ENCODE assay signal across 8 cellular contexts in genomic region chr19:9936151-9937000, GRCh38. TPM values are rescaled to one million over a fixed set of nuclear protein-coding genes. Genes with fewer than 3 reads are reported as not detected.
DNase-seq lines count a peak whose midpoint lies in the region; ATAC-seq and TF ChIP-seq lines count a peak whose summit lies in the region.

OLFM2 (minus strand) TSS chr19:9936515; CDS start chr19:9936366, 149 bp downstream.

- H3K9me3 Mint-ChIP-seq in MCF 10A (ENCODE audit: unreplicated experiment), result peaks cover 2% of the 10 kb centered on the region

- BruUV-seq in MCF 10A (replicated peaks; lab: Mats Ljungman, UMichigan), result no TSS peak

- H3K4me1 Mint-ChIP-seq in MCF 10A (ENCODE audit: insufficient read depth, unreplicated experiment), result peaks cover 6% of the 10 kb centered on the region

- H3K36me3 ChIP-seq in HUES48 (ENCODE audit: control insufficient read depth, insufficient read depth, low read length) (no peaks in the 10 kb centered on the region), vagina (no peaks in the 10 kb centered on the region)

- H3K27me3 ChIP-seq in HUES48 (ENCODE audit: control insufficient read depth, insufficient read depth, low read length), result no peaks in the 10 kb centered on the region
- no peaks in the 10 kb centered on the region for H3K27me3 ChIP-seq in vagina

- H3K4me3 Mint-ChIP-seq in MCF 10A (ENCODE audit: unreplicated experiment), result peak within 1 kb of the TSS; percentile 58

- H3K27ac ChIP-seq in HUES48 (ENCODE audit: low read depth, low read length), result peak within 1 kb of the TSS; percentile 56
- H3K27ac ChIP-seq in vagina, result peak within 1 kb of the TSS; percentile 83

- CTCF ChIA-PET in MCF 10A (lab: Yijun Ruan, JAX), result interaction anchor here (0.6 kb wide), 2 partner anchors 152 to 344 kb away, joined by 4 read pairs; no protein-coding TSS in a partner anchor

- POLR2A ChIA-PET in MCF 10A (lab: Yijun Ruan, JAX), result no interaction called here

- intact Hi-C loops in MCF 10A (cut with micrococcal nuclease), result no loop called here
- intact Hi-C loops in vagina (cut with DNase I), result loop anchor here (10.0 kb wide), 1 partner anchor 58 kb away; no protein-coding TSS in a partner anchor

- ATAC-seq in HG02763 (IDR thresholded peaks at IDR 0.05; ENCODE audit: unreplicated experiment) (no peak), GM18907 (IDR thresholded peaks at IDR 0.05; ENCODE audit: unreplicated experiment) (no peak), GM18519 (IDR thresholded peaks at IDR 0.05; ENCODE audit: low FRiP score, unreplicated experiment) (no peak)

- peak within 1 kb of the TSS; percentile 55 for H3K9ac ChIP-seq in HUES48 (ENCODE audit: low read depth, low read length)

- no peak for TF ChIP-seq POLR2A in vagina (IDR thresholded peaks at IDR 0.05)

- no peaks in the 10 kb centered on the region for H3K36me3 Mint-ChIP-seq in MCF 10A (ENCODE audit: insufficient read depth, unreplicated experiment)

- H3K4me1 ChIP-seq in HUES48 (ENCODE audit: control insufficient read depth, insufficient read depth, low read length) (peaks cover 9% of the 10 kb centered on the region), vagina (peaks cover 27% of the 10 kb centered on the region)

- peak within 1 kb of the TSS; percentile 27 for H3K27ac Mint-ChIP-seq in MCF 10A (ENCODE audit: low read depth, unreplicated experiment)

- H3K9me3 ChIP-seq in HUES48 (ENCODE audit: control insufficient read depth, insufficient read depth, low read length), result no peaks in the 10 kb centered on the region
- no peaks in the 10 kb centered on the region for H3K9me3 ChIP-seq in vagina

- TF ChIP-seq CTCF in MCF 10A (IDR thresholded peaks at IDR 0.05; ENCODE audit: unreplicated experiment) (no peak), vagina (IDR thresholded peaks at IDR 0.05) (no peak)

- peak; percentile 34 for DNase-seq in AG20443 (ENCODE audit: low spot score)
- DNase-seq in MCF 10A (ENCODE audit: unreplicated experiment), result no peak
- no peak for DNase-seq in mesenteric fat pad (ENCODE audit: low spot score)
- DNase-seq in vagina (ENCODE audit: extremely low spot score in 2 of 2), result no peak

- H3K27me3 Mint-ChIP-seq in MCF 10A (ENCODE audit: insufficient read depth, unreplicated experiment), result peaks cover 57% of the 10 kb centered on the region

- H3K4me3 ChIP-seq in HUES48 (ENCODE audit: low read depth, low read length) (peak within 1 kb of the TSS; percentile 96), vagina (peak within 1 kb of the TSS; percentile 60 to 77)

RNA-seq across cellular contexts. Expression of gene OLFM2, which starts in this region (rescaled TPM):
- total RNA-seq in MCF 10A (2022) (not detected in 2 replicates), mesenteric fat pad (15.9 TPM), vagina (13.8 TPM)

Comparison
In these comparisons a context has a peak if more than half of its experiments do, and no peak if none do; other contexts are left out.
1. RNA of gene OLFM2 (total RNA-seq): 15.9 TPM in mesenteric fat pad (single experiment) and 13.8 TPM in vagina (single experiment); not detected in MCF 10A; every median in the first group is over 10 times any median in the second.